Comparison of ENCODE assay signal across 8 cellular contexts in genomic region chr2:675982-676646, GRCh38. TPM values are rescaled to one million over a fixed set of nuclear protein-coding genes. Genes with fewer than 3 reads are reported as not detected.
A peak's percentile ranks its signal among the peaks of the same experiment; 100 is the strongest.
DNase-seq lines count a peak whose midpoint lies in the region; ATAC-seq and TF ChIP-seq lines count a peak whose summit lies in the region.

No MANE protein-coding gene starts in this region.

- H4K20me1 ChIP-seq in MM.1S (ENCODE audit: insufficient read depth, low read length), result no peaks in the 10 kb centered on the region

- DNase-seq in activated CD4-positive, alpha-beta T cell treated with anti-CD3 and anti-CD28 coated beads for 36 hours, result peak; percentile 66
- no peak for DNase-seq in activated CD4-positive, alpha-beta T cell treated with anti-CD3 and anti-CD28 coated beads for 1 hour
- DNase-seq in HFFc6, result peak; percentile 93
- peak; percentile 51 for DNase-seq in MM.1S
- DNase-seq in WTC11 (ENCODE audit: low spot score), result peak; percentile 70
- peak; percentile 71 for DNase-seq in myocyte (ENCODE audit: low read depth)
- DNase-seq in upper lobe of left lung, result no peak

- CTCF ChIA-PET in activated CD4-positive, alpha-beta T cell treated with anti-CD3 and anti-CD28 coated beads for 36 hours (lab: Charles Lee), result interaction anchor here (2.7 kb wide), 1 partner anchor 9 kb away, joined by 10 read pairs; no protein-coding TSS in a partner anchor
- CTCF ChIA-PET in WTC11 (lab: Charles Lee), result interaction anchor here (0.5 to 2.0 kb wide), 11 partner anchors 9 to 913 kb away, joined by 3 to 9 read pairs (median 3); partner anchors contain the start of gene SNTG2

- ATAC-seq in activated CD4-positive, alpha-beta T cell treated with anti-CD3 and anti-CD28 coated beads for 36 hours, result peak; percentile 37
- ATAC-seq in WTC11 (peak; percentile 66), upper lobe of left lung (ENCODE audit: low FRiP score in 2 of 2) (peak; percentile 3 to 32)

- H3F3A ChIP-seq in MM.1S (ENCODE audit: insufficient read depth, low read length), result peaks cover 6% of the 10 kb centered on the region; the same call in 1 of the 2 replicates

- no peaks in the 10 kb centered on the region for H3K9me2 ChIP-seq in MM.1S (replicated peaks; ENCODE audit: insufficient read depth, low read length)

- H3K4me3 ChIP-seq in MM.1S (ENCODE audit: low read length) (peak overlapping the region; percentile 89), esophagus (ENCODE audit: low read depth in 1 of 2, low read length in 2 of 2) (peak overlapping the region; percentile 52 to 62), upper lobe of left lung (peak overlapping the region; percentile 60 to 69 (median 65))

- intact Hi-C loops in activated CD4-positive, alpha-beta T cell treated with anti-CD3 and anti-CD28 coated beads for 36 hours (cut with DNase I, micrococcal nuclease), result loop anchor here in 1 of 2 experiments (2.0 kb wide), 1 partner anchor 357 kb away; no protein-coding TSS in a partner anchor

- 15 to 17% methylated on average over 20 to 21 of the region's 21 CpGs for WGBS in esophagus, 2 donors
- WGBS in upper lobe of left lung, 2 donors, result 40 to 45% methylated on average over 6 to 15 of the region's 21 CpGs

- H3K4me1 Mint-ChIP-seq in activated CD4-positive, alpha-beta T cell treated with anti-CD3 and anti-CD28 coated beads for 36 hours, result peaks cover 39% of the 10 kb centered on the region
- H3K4me1 Mint-ChIP-seq in HFFc6 (ENCODE audit: low read depth), result peaks cover 54% of the 10 kb centered on the region
- peaks cover 48% of the 10 kb centered on the region for H3K4me1 Mint-ChIP-seq in WTC11

- H3K36me3 Mint-ChIP-seq in activated CD4-positive, alpha-beta T cell treated with anti-CD3 and anti-CD28 coated beads for 36 hours (ENCODE audit: low read depth), result peaks cover 29% of the 10 kb centered on the region
- peaks cover 16% of the 10 kb centered on the region for H3K36me3 Mint-ChIP-seq in HFFc6 (ENCODE audit: low read depth)
- peaks cover 6% of the 10 kb centered on the region; the same call in 1 of the 2 replicates for H3K36me3 Mint-ChIP-seq in WTC11

- H3K9me3 Mint-ChIP-seq in activated CD4-positive, alpha-beta T cell treated with anti-CD3 and anti-CD28 coated beads for 36 hours (ENCODE audit: low read depth), result no peaks in the 10 kb centered on the region
- H3K9me3 Mint-ChIP-seq in HFFc6 (no peaks in the 10 kb centered on the region; the same call in 1 of the 2 replicates), WTC11 (no peaks in the 10 kb centered on the region)

- peaks cover 39% of the 10 kb centered on the region for H3K79me2 ChIP-seq in MM.1S (ENCODE audit: low read length)

- H3K27me3 Mint-ChIP-seq in activated CD4-positive, alpha-beta T cell treated with anti-CD3 and anti-CD28 coated beads for 36 hours, result no peaks in the 10 kb centered on the region
- H3K27me3 Mint-ChIP-seq in HFFc6 (ENCODE audit: insufficient read depth) (peaks cover 4% of the 10 kb centered on the region), WTC11 (ENCODE audit: low read depth) (no peaks in the 10 kb centered on the region)

- H3K4me1 ChIP-seq in MM.1S (ENCODE audit: low read length), result peaks cover 15% of the 10 kb centered on the region
- peaks cover 0 to 6% of the 10 kb centered on the region in 2 donors for H3K4me1 ChIP-seq in esophagus (ENCODE audit: control insufficient read depth in 2 of 2, insufficient read depth in 2 of 2, low read length in 1 of 2)
- H3K4me1 ChIP-seq in upper lobe of left lung, result peaks cover 6 to 13% (median 9%) of the 10 kb centered on the region in 4 donors

- H3K9me3 ChIP-seq in MM.1S (replicated peaks; ENCODE audit: insufficient read depth, low read length) (no peaks in the 10 kb centered on the region), esophagus (ENCODE audit: control insufficient read depth in 2 of 2, insufficient read depth in 1 of 2, low read depth in 1 of 2, low read length in 1 of 2) (peaks cover 0 to 2% of the 10 kb centered on the region in 2 donors), upper lobe of left lung (no peaks in the 10 kb centered on the region)

- TF ChIP-seq POLR2A in upper lobe of left lung (IDR thresholded peaks at IDR 0.05), result no peak

- H3K4me2 ChIP-seq in MM.1S (ENCODE audit: low read depth, low read length), result peak overlapping the region; percentile 66

- H3K27ac Mint-ChIP-seq in activated CD4-positive, alpha-beta T cell treated with anti-CD3 and anti-CD28 coated beads for 36 hours, result peak overlapping the region; percentile 90
- H3K27ac Mint-ChIP-seq in HFFc6 (peak overlapping the region; percentile 96), WTC11 (peak overlapping the region; percentile 93)

- TF ChIP-seq CTCF in HFFc6 (IDR thresholded peaks at IDR 0.05) (peak; percentile 68), MM.1S (IDR thresholded peaks at IDR 0.05; ENCODE audit: low read length) (peak; percentile 23; the same call in 1 of the 2 replicates), WTC11 (IDR thresholded peaks at IDR 0.05) (no peak), upper lobe of left lung (IDR thresholded peaks at IDR 0.05) (peak in 1 of 6 experiments; percentile 34)

- POLR2A ChIA-PET in activated CD4-positive, alpha-beta T cell treated with anti-CD3 and anti-CD28 coated beads for 36 hours (lab: Charles Lee), result no interaction called here
- POLR2A ChIA-PET in WTC11 (lab: Charles Lee), result no interaction called here

- H3K27me3 ChIP-seq in MM.1S (replicated peaks; ENCODE audit: insufficient read depth, low read length) (no peaks in the 10 kb centered on the region), esophagus (ENCODE audit: control insufficient read depth in 1 of 2, insufficient read depth in 2 of 2, low read length in 2 of 2) (no peaks in the 10 kb centered on the region), upper lobe of left lung (no peaks in the 10 kb centered on the region)

- TF ChIP-seq EP300 in upper lobe of left lung (IDR thresholded peaks at IDR 0.05), result no peak

- H2AFZ ChIP-seq in MM.1S (ENCODE audit: low read length), result peak overlapping the region; percentile 70

- H3K27ac ChIP-seq in MM.1S (ENCODE audit: low read length) (peak overlapping the region; percentile 68; the same call in 1 of the 2 replicates), esophagus (ENCODE audit: low read depth in 2 of 2, low read length in 1 of 2) (peak overlapping the region; percentile 51 to 85), upper lobe of left lung (peak overlapping the region in 3 of 4 donors; percentile 94 to 100 (median 99))

- peak overlapping the region; percentile 58; the same call in 1 of the 2 replicates for H3K9ac ChIP-seq in MM.1S (ENCODE audit: low read length)

- H3K36me3 ChIP-seq in MM.1S (replicated peaks; ENCODE audit: insufficient read depth, low read length) (peaks cover 6% of the 10 kb centered on the region; the same call in 1 of the 2 replicates), esophagus (ENCODE audit: control insufficient read depth in 2 of 2, insufficient read depth in 2 of 2, low read length in 1 of 2) (peaks cover 8 to 15% of the 10 kb centered on the region in 2 donors), upper lobe of left lung (peaks cover 0 to 27% (median 20%) of the 10 kb centered on the region in 4 donors)

- H3K4me3 Mint-ChIP-seq in activated CD4-positive, alpha-beta T cell treated with anti-CD3 and anti-CD28 coated beads for 36 hours, result peak overlapping the region; percentile 93
- H3K4me3 Mint-ChIP-seq in HFFc6 (peak overlapping the region; percentile 92), WTC11 (peak overlapping the region; percentile 94)

TF ChIP-seq in WTC11, 78 proteins besides CTCF, POLR2A, EP300 and RAD21 (continues in another document):
- TF ChIP-seq FOXK1 (CRISPR knock-in tag; IDR thresholded peaks at IDR 0.05) (no peak), ZNF512 (CRISPR knock-in tag; IDR thresholded peaks at IDR 0.05; ENCODE audit: borderline replicate concordance) (no peak), ESRRA (CRISPR knock-in tag; IDR thresholded peaks at IDR 0.05; ENCODE audit: borderline replicate concordance) (no peak), ZNF263 (CRISPR knock-in tag; IDR thresholded peaks at IDR 0.05; ENCODE audit: low read depth) (no peak), ZNF416 (CRISPR knock-in tag; IDR thresholded peaks at IDR 0.05) (no peak), ATF2 (CRISPR knock-in tag; IDR thresholded peaks at IDR 0.05; ENCODE audit: borderline replicate concordance, low read depth) (no peak), SP1 (CRISPR knock-in tag; conservative IDR thresholded peaks at IDR 0.05) (no peak)
- TF ChIP-seq, protein P1, sequence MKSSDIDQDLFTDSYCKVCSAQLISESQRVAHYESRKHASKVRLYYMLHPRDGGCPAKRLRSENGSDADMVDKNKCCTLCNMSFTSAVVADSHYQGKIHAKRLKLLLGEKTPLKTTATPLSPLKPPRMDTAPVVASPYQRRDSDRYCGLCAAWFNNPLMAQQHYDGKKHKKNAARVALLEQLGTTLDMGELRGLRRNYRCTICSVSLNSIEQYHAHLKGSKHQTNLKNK (CRISPR knock-in tag; IDR thresholded peaks at IDR 0.05), result no peak

RNA-seq across cellular contexts. Expression of gene TMEM18, which starts 1.1 kb away (rescaled TPM):
- total RNA-seq in activated CD4-positive, alpha-beta T cell treated with anti-CD3 and anti-CD28 coated beads for 36 hours, result 10 to 100 TPM; 27.0 to 27.1 TPM
- 10 to 100 TPM; 24.6 to 28.5 (median 26.5) TPM for total RNA-seq in HFFc6 (2021; fragmentation: NEBNext Ultra II Directional; extraction: Animal tissue kit (Norgen Biotek cat#: 25700))
- total RNA-seq in WTC11 (2021), result 23.9 to 27.4 TPM (median 24.0 TPM) in 3 replicates
- 10 to 100 TPM; 20.5 to 21.6 TPM for polyA plus RNA-seq in esophagus
- 12.7 and 18.0 TPM in 2 replicates for total RNA-seq in myocyte
- 22.3 TPM for polyA plus RNA-seq in myocyte (2012)
- 10 to 100 TPM in 5 of 6 donors, 1 to 10 TPM in 1; 5.0 to 31.4 (median 17.3) TPM for total RNA-seq in upper lobe of left lung

Comparison
In these comparisons a context has a peak if more than half of its experiments do, and no peak if none do; other contexts are left out.
1. DNase-seq: peak in activated CD4-positive, alpha-beta T cell treated with anti-CD3 and anti-CD28 coated beads for 36 hours (single experiment), HFFc6 (single experiment), MM.1S (single experiment), WTC11 (single experiment) and myocyte (single experiment); none in activated CD4-positive, alpha-beta T cell treated with anti-CD3 and anti-CD28 coated beads for 1 hour (single experiment) and upper lobe of left lung (0 of 2).
2. Peak in every context shown above with its lines, with median percentiles within 50 percentile points of each other: ATAC-seq, H3K27ac Mint-ChIP-seq, H3K4me3 Mint-ChIP-seq, H3K27ac ChIP-seq and H3K4me3 ChIP-seq.